In the genomic region with DNA sequence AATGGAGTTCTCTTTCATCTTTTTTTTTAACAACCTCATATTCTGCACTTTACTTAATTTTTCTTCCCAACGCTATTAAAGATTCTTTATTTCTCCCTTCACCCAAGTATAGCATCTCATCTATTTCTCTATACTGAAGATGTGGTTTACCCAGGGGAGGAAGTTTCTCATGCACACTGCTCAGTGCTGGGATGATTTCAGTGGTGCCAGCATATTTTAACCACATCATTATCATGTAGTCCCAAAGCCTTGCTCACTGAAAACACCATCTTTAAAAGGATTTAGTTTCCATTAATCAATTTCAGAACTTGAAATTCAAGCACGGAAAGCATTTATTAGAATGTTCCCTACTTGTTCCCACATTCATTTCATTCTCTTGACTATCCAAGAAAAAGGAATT, we compare ENCODE assay signal across 1 cellular context.
TF ChIP-seq lines count a peak whose summit lies in the region.

No MANE protein-coding gene starts in this region.

TF ChIP-seq in neural cell, 6 proteins besides CTCF, POLR2A, EP300 and RAD21 (continued from another document):
- TF ChIP-seq, protein P1, sequence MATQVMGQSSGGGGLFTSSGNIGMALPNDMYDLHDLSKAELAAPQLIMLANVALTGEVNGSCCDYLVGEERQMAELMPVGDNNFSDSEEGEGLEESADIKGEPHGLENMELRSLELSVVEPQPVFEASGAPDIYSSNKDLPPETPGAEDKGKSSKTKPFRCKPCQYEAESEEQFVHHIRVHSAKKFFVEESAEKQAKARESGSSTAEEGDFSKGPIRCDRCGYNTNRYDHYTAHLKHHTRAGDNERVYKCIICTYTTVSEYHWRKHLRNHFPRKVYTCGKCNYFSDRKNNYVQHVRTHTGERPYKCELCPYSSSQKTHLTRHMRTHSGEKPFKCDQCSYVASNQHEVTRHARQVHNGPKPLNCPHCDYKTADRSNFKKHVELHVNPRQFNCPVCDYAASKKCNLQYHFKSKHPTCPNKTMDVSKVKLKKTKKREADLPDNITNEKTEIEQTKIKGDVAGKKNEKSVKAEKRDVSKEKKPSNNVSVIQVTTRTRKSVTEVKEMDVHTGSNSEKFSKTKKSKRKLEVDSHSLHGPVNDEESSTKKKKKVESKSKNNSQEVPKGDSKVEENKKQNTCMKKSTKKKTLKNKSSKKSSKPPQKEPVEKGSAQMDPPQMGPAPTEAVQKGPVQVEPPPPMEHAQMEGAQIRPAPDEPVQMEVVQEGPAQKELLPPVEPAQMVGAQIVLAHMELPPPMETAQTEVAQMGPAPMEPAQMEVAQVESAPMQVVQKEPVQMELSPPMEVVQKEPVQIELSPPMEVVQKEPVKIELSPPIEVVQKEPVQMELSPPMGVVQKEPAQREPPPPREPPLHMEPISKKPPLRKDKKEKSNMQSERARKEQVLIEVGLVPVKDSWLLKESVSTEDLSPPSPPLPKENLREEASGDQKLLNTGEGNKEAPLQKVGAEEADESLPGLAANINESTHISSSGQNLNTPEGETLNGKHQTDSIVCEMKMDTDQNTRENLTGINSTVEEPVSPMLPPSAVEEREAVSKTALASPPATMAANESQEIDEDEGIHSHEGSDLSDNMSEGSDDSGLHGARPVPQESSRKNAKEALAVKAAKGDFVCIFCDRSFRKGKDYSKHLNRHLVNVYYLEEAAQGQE (IDR thresholded peaks at IDR 0.05; ENCODE audit: borderline replicate concordance): no peak
- TF ChIP-seq TAF1 (IDR thresholded peaks at IDR 0.05; ENCODE audit: low read depth) (no peak), POLR2AphosphoS5 (IDR thresholded peaks at IDR 0.05) (no peak)
